In the genomic region with DNA sequence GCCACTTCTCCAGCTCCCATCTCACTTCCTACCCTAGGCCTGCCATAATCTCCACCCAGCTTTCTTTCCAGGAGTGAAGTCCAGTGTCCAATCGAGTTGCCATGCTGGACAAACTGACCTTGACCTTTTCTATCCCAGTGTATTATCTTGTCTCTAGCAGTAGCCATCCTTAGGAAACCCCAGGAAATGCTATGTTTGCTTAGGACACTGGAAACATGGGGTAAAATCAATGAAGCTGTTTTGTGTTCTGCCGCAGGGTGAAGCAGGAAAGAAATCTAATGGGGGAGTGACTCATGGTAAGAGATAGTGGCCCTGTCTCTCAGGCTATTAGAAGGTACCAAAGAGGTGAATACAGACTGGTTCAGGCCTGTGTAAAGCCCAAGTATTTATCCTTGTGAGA, we compare ENCODE assay signal across 1 cellular context.
A peak's percentile ranks its signal among the peaks of the same experiment; 100 is the strongest.
TF ChIP-seq lines count a peak whose summit lies in the region.

No MANE protein-coding gene starts in this region.

TF ChIP-seq in HepG2, 621 proteins besides CTCF, POLR2A, EP300 and RAD21 (continued from another document):
- TF ChIP-seq, protein P1, sequence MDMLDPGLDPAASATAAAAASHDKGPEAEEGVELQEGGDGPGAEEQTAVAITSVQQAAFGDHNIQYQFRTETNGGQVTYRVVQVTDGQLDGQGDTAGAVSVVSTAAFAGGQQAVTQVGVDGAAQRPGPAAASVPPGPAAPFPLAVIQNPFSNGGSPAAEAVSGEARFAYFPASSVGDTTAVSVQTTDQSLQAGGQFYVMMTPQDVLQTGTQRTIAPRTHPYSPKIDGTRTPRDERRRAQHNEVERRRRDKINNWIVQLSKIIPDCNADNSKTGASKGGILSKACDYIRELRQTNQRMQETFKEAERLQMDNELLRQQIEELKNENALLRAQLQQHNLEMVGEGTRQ (IDR thresholded peaks at IDR 0.05; ENCODE audit: low read depth, low read length): no peak
- TF ChIP-seq, protein P1 (CRISPR knock-in tag; IDR thresholded peaks at IDR 0.05; ENCODE audit: borderline replicate concordance): no peak
- no peak for TF ChIP-seq CC2D1A (CRISPR knock-in tag; IDR thresholded peaks at IDR 0.05)
- no peak for TF ChIP-seq AHDC1 (CRISPR knock-in tag; IDR thresholded peaks at IDR 0.05; ENCODE audit: borderline replicate concordance)
- TF ChIP-seq, protein P2, sequence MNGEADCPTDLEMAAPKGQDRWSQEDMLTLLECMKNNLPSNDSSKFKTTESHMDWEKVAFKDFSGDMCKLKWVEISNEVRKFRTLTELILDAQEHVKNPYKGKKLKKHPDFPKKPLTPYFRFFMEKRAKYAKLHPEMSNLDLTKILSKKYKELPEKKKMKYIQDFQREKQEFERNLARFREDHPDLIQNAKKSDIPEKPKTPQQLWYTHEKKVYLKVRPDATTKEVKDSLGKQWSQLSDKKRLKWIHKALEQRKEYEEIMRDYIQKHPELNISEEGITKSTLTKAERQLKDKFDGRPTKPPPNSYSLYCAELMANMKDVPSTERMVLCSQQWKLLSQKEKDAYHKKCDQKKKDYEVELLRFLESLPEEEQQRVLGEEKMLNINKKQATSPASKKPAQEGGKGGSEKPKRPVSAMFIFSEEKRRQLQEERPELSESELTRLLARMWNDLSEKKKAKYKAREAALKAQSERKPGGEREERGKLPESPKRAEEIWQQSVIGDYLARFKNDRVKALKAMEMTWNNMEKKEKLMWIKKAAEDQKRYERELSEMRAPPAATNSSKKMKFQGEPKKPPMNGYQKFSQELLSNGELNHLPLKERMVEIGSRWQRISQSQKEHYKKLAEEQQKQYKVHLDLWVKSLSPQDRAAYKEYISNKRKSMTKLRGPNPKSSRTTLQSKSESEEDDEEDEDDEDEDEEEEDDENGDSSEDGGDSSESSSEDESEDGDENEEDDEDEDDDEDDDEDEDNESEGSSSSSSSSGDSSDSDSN (CRISPR knock-in tag; IDR thresholded peaks at IDR 0.05): no peak
- TF ChIP-seq NR2F1 (CRISPR knock-in tag; IDR thresholded peaks at IDR 0.05): peak; percentile 49 to 67; a peak in 2 of 4 replicates
- no peak for TF ChIP-seq ZC3H13 (CRISPR knock-in tag; IDR thresholded peaks at IDR 0.05)
- no peak for TF ChIP-seq SOX6 (IDR thresholded peaks at IDR 0.05)
- 0 out of 2 replicates have a peak, but pooled peaks have one; percentile 14 for TF ChIP-seq SOX6 (CRISPR knock-in tag; IDR thresholded peaks at IDR 0.05)
- TF ChIP-seq ZNF772 (CRISPR knock-in tag; IDR thresholded peaks at IDR 0.05): no peak
- no peak for TF ChIP-seq CREB1 (IDR thresholded peaks at IDR 0.05)
- no peak for TF ChIP-seq CREB1 (CRISPR knock-in tag; IDR thresholded peaks at IDR 0.05)
- no peak for TF ChIP-seq MYNN (CRISPR knock-in tag; IDR thresholded peaks at IDR 0.05; ENCODE audit: low read depth)
- TF ChIP-seq, protein P3, sequence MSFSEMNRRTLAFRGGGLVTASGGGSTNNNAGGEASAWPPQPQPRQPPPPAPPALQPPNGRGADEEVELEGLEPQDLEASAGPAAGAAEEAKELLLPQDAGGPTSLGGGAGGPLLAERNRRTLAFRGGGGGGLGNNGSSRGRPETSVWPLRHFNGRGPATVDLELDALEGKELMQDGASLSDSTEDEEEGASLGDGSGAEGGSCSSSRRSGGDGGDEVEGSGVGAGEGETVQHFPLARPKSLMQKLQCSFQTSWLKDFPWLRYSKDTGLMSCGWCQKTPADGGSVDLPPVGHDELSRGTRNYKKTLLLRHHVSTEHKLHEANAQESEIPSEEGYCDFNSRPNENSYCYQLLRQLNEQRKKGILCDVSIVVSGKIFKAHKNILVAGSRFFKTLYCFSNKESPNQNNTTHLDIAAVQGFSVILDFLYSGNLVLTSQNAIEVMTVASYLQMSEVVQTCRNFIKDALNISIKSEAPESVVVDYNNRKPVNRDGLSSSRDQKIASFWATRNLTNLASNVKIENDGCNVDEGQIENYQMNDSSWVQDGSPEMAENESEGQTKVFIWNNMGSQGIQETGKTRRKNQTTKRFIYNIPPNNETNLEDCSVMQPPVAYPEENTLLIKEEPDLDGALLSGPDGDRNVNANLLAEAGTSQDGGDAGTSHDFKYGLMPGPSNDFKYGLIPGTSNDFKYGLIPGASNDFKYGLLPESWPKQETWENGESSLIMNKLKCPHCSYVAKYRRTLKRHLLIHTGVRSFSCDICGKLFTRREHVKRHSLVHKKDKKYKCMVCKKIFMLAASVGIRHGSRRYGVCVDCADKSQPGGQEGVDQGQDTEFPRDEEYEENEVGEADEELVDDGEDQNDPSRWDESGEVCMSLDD (CRISPR knock-in tag; IDR thresholded peaks at IDR 0.05; ENCODE audit: borderline replicate concordance): no peak
- peak; percentile 17; the same call in 1 of the 2 replicates for TF ChIP-seq ZNF644 (CRISPR knock-in tag; IDR thresholded peaks at IDR 0.05; ENCODE audit: low read depth)
- peak; percentile 53; the same call in 1 of the 2 replicates for TF ChIP-seq BCL6 (CRISPR knock-in tag; IDR thresholded peaks at IDR 0.05)
- no peak for TF ChIP-seq ZNF331 (CRISPR knock-in tag; IDR thresholded peaks at IDR 0.05)
- TF ChIP-seq ZNF33B (CRISPR knock-in tag; IDR thresholded peaks at IDR 0.05): no peak
- 0 out of 2 replicates have a peak, but pooled peaks have one; percentile 28 for TF ChIP-seq ONECUT2 (CRISPR knock-in tag; IDR thresholded peaks at IDR 0.05)
- no peak for TF ChIP-seq SMAD1 (CRISPR knock-in tag; IDR thresholded peaks at IDR 0.05; ENCODE audit: borderline replicate concordance, low read depth)
- TF ChIP-seq NR3C1 (CRISPR knock-in tag; IDR thresholded peaks at IDR 0.05): no peak
- TF ChIP-seq IRF2 (CRISPR knock-in tag; IDR thresholded peaks at IDR 0.05): no peak
- TF ChIP-seq ZMAT5 (CRISPR knock-in tag; IDR thresholded peaks at IDR 0.05; ENCODE audit: borderline replicate concordance, low read depth): no peak
- no peak for TF ChIP-seq RBM39 (IDR thresholded peaks at IDR 0.05; ENCODE audit: low read depth, low read length, poor library complexity, severe bottlenecking)
- no peak for TF ChIP-seq ZSCAN31 (CRISPR knock-in tag; IDR thresholded peaks at IDR 0.05; ENCODE audit: low read depth)
- TF ChIP-seq, protein P4, sequence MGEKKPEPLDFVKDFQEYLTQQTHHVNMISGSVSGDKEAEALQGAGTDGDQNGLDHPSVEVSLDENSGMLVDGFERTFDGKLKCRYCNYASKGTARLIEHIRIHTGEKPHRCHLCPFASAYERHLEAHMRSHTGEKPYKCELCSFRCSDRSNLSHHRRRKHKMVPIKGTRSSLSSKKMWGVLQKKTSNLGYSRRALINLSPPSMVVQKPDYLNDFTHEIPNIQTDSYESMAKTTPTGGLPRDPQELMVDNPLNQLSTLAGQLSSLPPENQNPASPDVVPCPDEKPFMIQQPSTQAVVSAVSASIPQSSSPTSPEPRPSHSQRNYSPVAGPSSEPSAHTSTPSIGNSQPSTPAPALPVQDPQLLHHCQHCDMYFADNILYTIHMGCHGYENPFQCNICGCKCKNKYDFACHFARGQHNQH (CRISPR knock-in tag; IDR thresholded peaks at IDR 0.05): no peak
- TF ChIP-seq ZNF264 (CRISPR knock-in tag; IDR thresholded peaks at IDR 0.05): no peak
- no peak for TF ChIP-seq ZNF614 (CRISPR knock-in tag; IDR thresholded peaks at IDR 0.05; ENCODE audit: borderline replicate concordance)
- TF ChIP-seq ELF1 (CRISPR knock-in tag; IDR thresholded peaks at IDR 0.05): no peak
